In genomic region chr2:98234763-98235162, GRCh38 we compare ENCODE assay signal across 16 cellular contexts.
"Had no signal": no experiment of that assay in that cellular context is flagged by ENCODE, and none has a peak within 500 bp of the region (broad histone marks: within the 10 kb centered on the region; RNA-seq: fewer than 3 reads in every experiment).

No MANE protein-coding gene starts in this region.

- H3K4me1 ChIP-seq: gastrocnemius medialis, suprapubic skin had no signal

- H3K9me3 Mint-ChIP-seq: naive B cell; stimulated activated naive CD8-positive, alpha-beta T cell treated with anti-CD3 and anti-CD28 coated beads, Interleukin-15, Interleukin-2, amounts not matched to agents 100 ng/mL and 50 ng/mL, for 24 hours; type B pancreatic cell had no signal

- H3K4me3 Mint-ChIP-seq: naive B cell; stimulated activated naive CD8-positive, alpha-beta T cell treated with anti-CD3 and anti-CD28 coated beads, Interleukin-15, Interleukin-2, amounts not matched to agents 100 ng/mL and 50 ng/mL, for 24 hours; type B pancreatic cell had no signal

- H3K4me1 Mint-ChIP-seq: naive B cell had no signal

- H3K27me3 ChIP-seq: gastrocnemius medialis, heart right ventricle, suprapubic skin had no signal

- H3K4me3 ChIP-seq: gastrocnemius medialis, heart right ventricle, skin epidermis, suprapubic skin had no signal

- H3K9me3 ChIP-seq: gastrocnemius medialis, heart right ventricle, neutrophil, suprapubic skin had no signal

- H3K36me3 Mint-ChIP-seq: naive B cell, type B pancreatic cell had no signal

- H3K27ac Mint-ChIP-seq: naive B cell; stimulated activated naive CD8-positive, alpha-beta T cell treated with anti-CD3 and anti-CD28 coated beads, Interleukin-15, Interleukin-2, amounts not matched to agents 100 ng/mL and 50 ng/mL, for 24 hours; type B pancreatic cell had no signal

- DNase-seq: activated CD4-positive, alpha-beta T cell treated with anti-CD3 and anti-CD28 coated beads, Interleukin-2, amount 50 U/mL, for 4 hours; activated CD4-positive, CD25-positive, alpha-beta regulatory T cell treated with anti-CD3 and anti-CD28 coated beads, Interleukin-2, amount 50 U/mL, for 72 hours; activated naive CD4-positive, alpha-beta T cell; activated T-cell treated with anti-CD3 and anti-CD28 coated beads for 4 hours; anterior cingulate cortex; cerebellar nuclear complex; gastrocnemius medialis; heart right ventricle; naive B cell; T-helper 9 cell had no signal

- H3K27ac ChIP-seq: epithelial cell of prostate, gastrocnemius medialis, heart right ventricle, neutrophil, skin epidermis, suprapubic skin had no signal

- H3K36me3 ChIP-seq: gastrocnemius medialis, heart right ventricle, neutrophil, suprapubic skin had no signal
